ENCODE assay signal across 1 cellular context in the genomic region with DNA sequence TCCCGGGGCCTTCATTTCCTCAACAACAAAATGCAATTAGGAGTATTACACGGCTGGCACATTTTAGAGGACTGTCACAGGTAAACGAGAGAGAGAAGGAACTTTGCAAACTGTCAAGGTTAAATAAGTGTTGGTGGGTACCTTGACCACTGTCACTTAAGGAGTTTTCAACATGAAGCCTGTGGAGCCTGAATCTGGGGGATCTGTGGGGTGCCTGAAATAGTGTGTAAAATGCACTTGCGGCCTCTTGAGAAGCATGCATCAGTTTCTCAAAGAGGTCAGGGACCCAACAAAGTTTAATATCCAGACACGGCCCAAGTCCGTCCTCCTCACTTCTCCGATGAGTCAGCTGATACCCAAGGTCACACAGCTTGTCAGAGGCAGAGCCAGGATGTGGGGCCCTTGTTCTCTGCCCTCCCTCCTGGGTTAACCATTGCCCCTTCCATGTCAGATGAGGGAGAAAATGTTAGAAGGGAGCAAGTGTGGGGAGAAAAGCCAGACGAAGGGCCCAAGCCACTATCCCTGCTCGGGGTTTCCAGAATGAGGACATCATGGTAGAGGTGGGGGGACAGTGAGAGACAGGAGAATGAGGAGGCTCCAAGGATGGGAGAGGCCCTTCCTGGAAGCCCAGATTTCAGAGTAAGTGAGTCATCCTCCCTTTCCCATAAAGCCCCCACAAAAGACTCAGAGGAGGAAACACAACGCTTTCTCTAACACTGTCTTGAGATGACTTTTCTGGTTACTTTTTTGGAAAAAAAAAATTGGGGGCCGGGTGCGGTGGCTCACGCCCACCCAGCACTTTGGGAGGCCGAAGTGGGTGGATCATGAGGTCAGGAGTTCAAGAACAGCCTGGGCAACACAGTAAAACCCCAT.
A peak's percentile ranks its signal among the peaks of the same experiment; 100 is the strongest.
TF ChIP-seq lines count a peak whose summit lies in the region.

No MANE protein-coding gene starts in this region.

TF ChIP-seq in K562, 482 proteins besides CTCF, POLR2A, EP300 and RAD21 (continued from another document and continues in another):
- TF ChIP-seq, protein P1, sequence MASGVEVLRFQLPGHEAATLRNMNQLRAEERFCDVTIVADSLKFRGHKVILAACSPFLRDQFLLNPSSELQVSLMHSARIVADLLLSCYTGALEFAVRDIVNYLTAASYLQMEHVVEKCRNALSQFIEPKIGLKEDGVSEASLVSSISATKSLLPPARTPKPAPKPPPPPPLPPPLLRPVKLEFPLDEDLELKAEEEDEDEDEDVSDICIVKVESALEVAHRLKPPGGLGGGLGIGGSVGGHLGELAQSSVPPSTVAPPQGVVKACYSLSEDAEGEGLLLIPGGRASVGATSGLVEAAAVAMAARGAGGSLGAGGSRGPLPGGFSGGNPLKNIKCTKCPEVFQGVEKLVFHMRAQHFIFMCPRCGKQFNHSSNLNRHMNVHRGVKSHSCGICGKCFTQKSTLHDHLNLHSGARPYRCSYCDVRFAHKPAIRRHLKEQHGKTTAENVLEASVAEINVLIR (CRISPR knock-in tag; IDR thresholded peaks at IDR 0.05): no peak
- no peak for TF ChIP-seq NFYB (IDR thresholded peaks at IDR 0.05; ENCODE audit: extremely low read depth, insufficient read length)
- peak; percentile 63; the same call in 1 of the 2 replicates for TF ChIP-seq NR1H2 (CRISPR knock-in tag; IDR thresholded peaks at IDR 0.05)
- no peak for TF ChIP-seq ETV6 (IDR thresholded peaks at IDR 0.05; ENCODE audit: borderline replicate concordance in 1 of 2, low read depth in 2 of 2, low read length in 1 of 2)
- TF ChIP-seq ETV6 (CRISPR knock-in tag; IDR thresholded peaks at IDR 0.05; ENCODE audit: borderline replicate concordance): no peak
- no peak for TF ChIP-seq POU5F1 (IDR thresholded peaks at IDR 0.05; ENCODE audit: borderline replicate concordance, low read depth, low read length, partially characterized antibody)
- no peak for TF ChIP-seq E2F3 (CRISPR knock-in tag; IDR thresholded peaks at IDR 0.05)
- no peak for TF ChIP-seq ZNF232 (CRISPR knock-in tag; IDR thresholded peaks at IDR 0.05)
- TF ChIP-seq ZNF24 (IDR thresholded peaks at IDR 0.05): no peak
- no peak for TF ChIP-seq SNRNP70 (optimal IDR thresholded peaks at IDR 0.05; ENCODE audit: low read depth, low read length)
- TF ChIP-seq, protein P2, sequence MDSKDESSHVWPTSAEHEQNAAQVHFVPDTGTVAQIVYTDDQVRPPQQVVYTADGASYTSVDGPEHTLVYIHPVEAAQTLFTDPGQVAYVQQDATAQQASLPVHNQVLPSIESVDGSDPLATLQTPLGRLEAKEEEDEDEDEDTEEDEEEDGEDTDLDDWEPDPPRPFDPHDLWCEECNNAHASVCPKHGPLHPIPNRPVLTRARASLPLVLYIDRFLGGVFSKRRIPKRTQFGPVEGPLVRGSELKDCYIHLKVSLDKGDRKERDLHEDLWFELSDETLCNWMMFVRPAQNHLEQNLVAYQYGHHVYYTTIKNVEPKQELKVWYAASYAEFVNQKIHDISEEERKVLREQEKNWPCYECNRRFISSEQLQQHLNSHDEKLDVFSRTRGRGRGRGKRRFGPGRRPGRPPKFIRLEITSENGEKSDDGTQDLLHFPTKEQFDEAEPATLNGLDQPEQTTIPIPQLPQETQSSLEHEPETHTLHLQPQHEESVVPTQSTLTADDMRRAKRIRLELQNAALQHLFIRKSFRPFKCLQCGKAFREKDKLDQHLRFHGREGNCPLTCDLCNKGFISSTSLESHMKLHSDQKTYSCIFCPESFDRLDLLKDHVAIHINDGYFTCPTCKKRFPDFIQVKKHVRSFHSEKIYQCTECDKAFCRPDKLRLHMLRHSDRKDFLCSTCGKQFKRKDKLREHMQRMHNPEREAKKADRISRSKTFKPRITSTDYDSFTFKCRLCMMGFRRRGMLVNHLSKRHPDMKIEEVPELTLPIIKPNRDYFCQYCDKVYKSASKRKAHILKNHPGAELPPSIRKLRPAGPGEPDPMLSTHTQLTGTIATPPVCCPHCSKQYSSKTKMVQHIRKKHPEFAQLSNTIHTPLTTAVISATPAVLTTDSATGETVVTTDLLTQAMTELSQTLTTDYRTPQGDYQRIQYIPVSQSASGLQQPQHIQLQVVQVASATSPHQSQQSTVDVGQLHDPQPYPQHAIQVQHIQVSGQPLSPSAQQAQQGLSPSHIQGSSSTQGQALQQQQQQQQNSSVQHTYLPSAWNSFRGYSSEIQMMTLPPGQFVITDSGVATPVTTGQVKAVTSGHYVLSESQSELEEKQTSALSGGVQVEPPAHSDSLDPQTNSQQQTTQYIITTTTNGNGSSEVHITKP (IDR thresholded peaks at IDR 0.05; ENCODE audit: partially characterized antibody): peak; percentile 18
- 0 out of 2 replicates have a peak, but pooled peaks have one; percentile 4 for TF ChIP-seq LCOR (CRISPR knock-in tag; IDR thresholded peaks at IDR 0.05)
- no peak for TF ChIP-seq ZNF551 (CRISPR knock-in tag; IDR thresholded peaks at IDR 0.05)
- TF ChIP-seq HLTF (IDR thresholded peaks at IDR 0.05): no peak
- TF ChIP-seq BMI1 (IDR thresholded peaks at IDR 0.05; ENCODE audit: low read length): no peak
- TF ChIP-seq HSF4 (CRISPR knock-in tag; IDR thresholded peaks at IDR 0.05; ENCODE audit: borderline replicate concordance): no peak
- peak; percentile 66; the same call in 1 of the 2 replicates for TF ChIP-seq ZNF589 (CRISPR knock-in tag; IDR thresholded peaks at IDR 0.05; ENCODE audit: low read depth)
- no peak for TF ChIP-seq ZNF79 (CRISPR knock-in tag; IDR thresholded peaks at IDR 0.05; ENCODE audit: low read depth)
- no peak for TF ChIP-seq TAF9B (IDR thresholded peaks at IDR 0.05; ENCODE audit: partially characterized antibody)
- TF ChIP-seq CXXC5 (CRISPR knock-in tag; IDR thresholded peaks at IDR 0.05): peak; percentile 35; the same call in 1 of the 2 replicates
- TF ChIP-seq CSDE1 (IDR thresholded peaks at IDR 0.05): no peak
- TF ChIP-seq KLF1 (tag; IDR thresholded peaks at IDR 0.05): no peak
- TF ChIP-seq, protein P3, sequence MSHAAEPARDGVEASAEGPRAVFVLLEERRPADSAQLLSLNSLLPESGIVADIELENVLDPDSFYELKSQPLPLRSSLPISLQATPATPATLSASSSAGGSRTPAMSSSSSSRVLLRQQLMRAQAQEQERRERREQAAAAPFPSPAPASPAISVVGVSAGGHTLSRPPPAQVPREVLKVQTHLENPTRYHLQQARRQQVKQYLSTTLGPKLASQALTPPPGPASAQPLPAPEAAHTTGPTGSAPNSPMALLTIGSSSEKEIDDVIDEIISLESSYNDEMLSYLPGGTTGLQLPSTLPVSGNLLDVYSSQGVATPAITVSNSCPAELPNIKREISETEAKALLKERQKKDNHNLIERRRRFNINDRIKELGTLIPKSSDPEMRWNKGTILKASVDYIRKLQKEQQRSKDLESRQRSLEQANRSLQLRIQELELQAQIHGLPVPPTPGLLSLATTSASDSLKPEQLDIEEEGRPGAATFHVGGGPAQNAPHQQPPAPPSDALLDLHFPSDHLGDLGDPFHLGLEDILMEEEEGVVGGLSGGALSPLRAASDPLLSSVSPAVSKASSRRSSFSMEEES (CRISPR knock-in tag; IDR thresholded peaks at IDR 0.05): no peak
- TF ChIP-seq ZNF431 (CRISPR knock-in tag; IDR thresholded peaks at IDR 0.05): no peak
- TF ChIP-seq ZNF780A (CRISPR knock-in tag; IDR thresholded peaks at IDR 0.05): no peak
- TF ChIP-seq, protein P4, sequence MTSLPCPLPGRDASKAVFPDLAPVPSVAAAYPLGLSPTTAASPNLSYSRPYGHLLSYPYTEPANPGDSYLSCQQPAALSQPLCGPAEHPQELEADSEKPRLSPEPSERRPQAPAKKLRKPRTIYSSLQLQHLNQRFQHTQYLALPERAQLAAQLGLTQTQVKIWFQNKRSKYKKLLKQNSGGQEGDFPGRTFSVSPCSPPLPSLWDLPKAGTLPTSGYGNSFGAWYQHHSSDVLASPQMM (CRISPR knock-in tag; IDR thresholded peaks at IDR 0.05): no peak
- TF ChIP-seq, protein P5, sequence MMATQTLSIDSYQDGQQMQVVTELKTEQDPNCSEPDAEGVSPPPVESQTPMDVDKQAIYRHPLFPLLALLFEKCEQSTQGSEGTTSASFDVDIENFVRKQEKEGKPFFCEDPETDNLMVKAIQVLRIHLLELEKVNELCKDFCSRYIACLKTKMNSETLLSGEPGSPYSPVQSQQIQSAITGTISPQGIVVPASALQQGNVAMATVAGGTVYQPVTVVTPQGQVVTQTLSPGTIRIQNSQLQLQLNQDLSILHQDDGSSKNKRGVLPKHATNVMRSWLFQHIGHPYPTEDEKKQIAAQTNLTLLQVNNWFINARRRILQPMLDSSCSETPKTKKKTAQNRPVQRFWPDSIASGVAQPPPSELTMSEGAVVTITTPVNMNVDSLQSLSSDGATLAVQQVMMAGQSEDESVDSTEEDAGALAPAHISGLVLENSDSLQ (IDR thresholded peaks at IDR 0.05): peak; percentile 43; the same call in 1 of the 2 replicates
- no peak for TF ChIP-seq TARDBP (IDR thresholded peaks at IDR 0.05)
- TF ChIP-seq, protein P6, sequence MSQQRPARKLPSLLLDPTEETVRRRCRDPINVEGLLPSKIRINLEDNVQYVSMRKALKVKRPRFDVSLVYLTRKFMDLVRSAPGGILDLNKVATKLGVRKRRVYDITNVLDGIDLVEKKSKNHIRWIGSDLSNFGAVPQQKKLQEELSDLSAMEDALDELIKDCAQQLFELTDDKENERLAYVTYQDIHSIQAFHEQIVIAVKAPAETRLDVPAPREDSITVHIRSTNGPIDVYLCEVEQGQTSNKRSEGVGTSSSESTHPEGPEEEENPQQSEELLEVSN (IDR thresholded peaks at IDR 0.05; ENCODE audit: borderline replicate concordance in 1 of 2, extremely low read depth in 1 of 2, insufficient read depth in 1 of 2, insufficient read length in 1 of 2, low read depth in 1 of 2, low read length in 1 of 2, poor library complexity in 1 of 2, severe bottlenecking in 1 of 2): no peak
- TF ChIP-seq, protein P7, sequence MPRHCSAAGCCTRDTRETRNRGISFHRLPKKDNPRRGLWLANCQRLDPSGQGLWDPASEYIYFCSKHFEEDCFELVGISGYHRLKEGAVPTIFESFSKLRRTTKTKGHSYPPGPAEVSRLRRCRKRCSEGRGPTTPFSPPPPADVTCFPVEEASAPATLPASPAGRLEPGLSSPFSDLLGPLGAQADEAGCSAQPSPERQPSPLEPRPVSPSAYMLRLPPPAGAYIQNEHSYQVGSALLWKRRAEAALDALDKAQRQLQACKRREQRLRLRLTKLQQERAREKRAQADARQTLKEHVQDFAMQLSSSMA (CRISPR knock-in tag; IDR thresholded peaks at IDR 0.05): no peak
- no peak for TF ChIP-seq PTBP1 (IDR thresholded peaks at IDR 0.05; ENCODE audit: low read depth, low read length)
- TF ChIP-seq CBX5 (IDR thresholded peaks at IDR 0.05; ENCODE audit: borderline replicate concordance, low read depth): no peak
- TF ChIP-seq, protein P8, sequence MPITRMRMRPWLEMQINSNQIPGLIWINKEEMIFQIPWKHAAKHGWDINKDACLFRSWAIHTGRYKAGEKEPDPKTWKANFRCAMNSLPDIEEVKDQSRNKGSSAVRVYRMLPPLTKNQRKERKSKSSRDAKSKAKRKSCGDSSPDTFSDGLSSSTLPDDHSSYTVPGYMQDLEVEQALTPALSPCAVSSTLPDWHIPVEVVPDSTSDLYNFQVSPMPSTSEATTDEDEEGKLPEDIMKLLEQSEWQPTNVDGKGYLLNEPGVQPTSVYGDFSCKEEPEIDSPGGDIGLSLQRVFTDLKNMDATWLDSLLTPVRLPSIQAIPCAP (CRISPR knock-in tag; IDR thresholded peaks at IDR 0.05; ENCODE audit: borderline replicate concordance): no peak
- TF ChIP-seq KDM4B (IDR thresholded peaks at IDR 0.05; ENCODE audit: borderline replicate concordance in 2 of 2, low read depth in 1 of 2): no peak
- TF ChIP-seq ZFX (CRISPR knock-in tag; IDR thresholded peaks at IDR 0.05): peak; percentile 38; the same call in 1 of the 2 replicates
- peak; percentile 69 for TF ChIP-seq DACH1 (IDR thresholded peaks at IDR 0.05; ENCODE audit: partially characterized antibody)
- no peak; the same call in 1 of the 2 replicates for TF ChIP-seq DMBX1 (CRISPR knock-in tag; IDR thresholded peaks at IDR 0.05; ENCODE audit: borderline replicate concordance)
- no peak for TF ChIP-seq RFX5 (IDR thresholded peaks at IDR 0.05; ENCODE audit: low read depth, low read length)
- TF ChIP-seq, protein P9, sequence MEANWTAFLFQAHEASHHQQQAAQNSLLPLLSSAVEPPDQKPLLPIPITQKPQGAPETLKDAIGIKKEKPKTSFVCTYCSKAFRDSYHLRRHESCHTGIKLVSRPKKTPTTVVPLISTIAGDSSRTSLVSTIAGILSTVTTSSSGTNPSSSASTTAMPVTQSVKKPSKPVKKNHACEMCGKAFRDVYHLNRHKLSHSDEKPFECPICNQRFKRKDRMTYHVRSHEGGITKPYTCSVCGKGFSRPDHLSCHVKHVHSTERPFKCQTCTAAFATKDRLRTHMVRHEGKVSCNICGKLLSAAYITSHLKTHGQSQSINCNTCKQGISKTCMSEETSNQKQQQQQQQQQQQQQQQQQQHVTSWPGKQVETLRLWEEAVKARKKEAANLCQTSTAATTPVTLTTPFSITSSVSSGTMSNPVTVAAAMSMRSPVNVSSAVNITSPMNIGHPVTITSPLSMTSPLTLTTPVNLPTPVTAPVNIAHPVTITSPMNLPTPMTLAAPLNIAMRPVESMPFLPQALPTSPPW (CRISPR knock-in tag; IDR thresholded peaks at IDR 0.05): peak; percentile 37; the same call in 1 of the 2 replicates
- no peak for TF ChIP-seq MCM3 (IDR thresholded peaks at IDR 0.05)
- TF ChIP-seq ZNF140 (CRISPR knock-in tag; IDR thresholded peaks at IDR 0.05): no peak
- TF ChIP-seq, protein P10, sequence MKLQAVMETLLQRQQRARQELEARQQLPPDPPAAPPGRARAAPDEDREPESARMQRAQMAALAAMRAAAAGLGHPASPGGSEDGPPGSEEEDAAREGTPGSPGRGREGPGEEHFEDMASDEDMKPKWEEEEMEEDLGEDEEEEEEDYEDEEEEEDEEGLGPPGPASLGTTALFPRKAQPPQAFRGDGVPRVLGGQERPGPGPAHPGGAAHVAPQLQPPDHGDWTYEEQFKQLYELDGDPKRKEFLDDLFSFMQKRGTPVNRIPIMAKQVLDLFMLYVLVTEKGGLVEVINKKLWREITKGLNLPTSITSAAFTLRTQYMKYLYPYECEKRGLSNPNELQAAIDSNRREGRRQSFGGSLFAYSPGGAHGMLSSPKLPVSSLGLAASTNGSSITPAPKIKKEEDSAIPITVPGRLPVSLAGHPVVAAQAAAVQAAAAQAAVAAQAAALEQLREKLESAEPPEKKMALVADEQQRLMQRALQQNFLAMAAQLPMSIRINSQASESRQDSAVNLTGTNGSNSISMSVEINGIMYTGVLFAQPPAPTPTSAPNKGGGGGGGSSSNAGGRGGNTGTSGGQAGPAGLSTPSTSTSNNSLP (IDR thresholded peaks at IDR 0.05; ENCODE audit: borderline replicate concordance, low read depth, low read length): no peak
- no peak for TF ChIP-seq NR2F6 (CRISPR knock-in tag; IDR thresholded peaks at IDR 0.05)
- TF ChIP-seq, protein P11, sequence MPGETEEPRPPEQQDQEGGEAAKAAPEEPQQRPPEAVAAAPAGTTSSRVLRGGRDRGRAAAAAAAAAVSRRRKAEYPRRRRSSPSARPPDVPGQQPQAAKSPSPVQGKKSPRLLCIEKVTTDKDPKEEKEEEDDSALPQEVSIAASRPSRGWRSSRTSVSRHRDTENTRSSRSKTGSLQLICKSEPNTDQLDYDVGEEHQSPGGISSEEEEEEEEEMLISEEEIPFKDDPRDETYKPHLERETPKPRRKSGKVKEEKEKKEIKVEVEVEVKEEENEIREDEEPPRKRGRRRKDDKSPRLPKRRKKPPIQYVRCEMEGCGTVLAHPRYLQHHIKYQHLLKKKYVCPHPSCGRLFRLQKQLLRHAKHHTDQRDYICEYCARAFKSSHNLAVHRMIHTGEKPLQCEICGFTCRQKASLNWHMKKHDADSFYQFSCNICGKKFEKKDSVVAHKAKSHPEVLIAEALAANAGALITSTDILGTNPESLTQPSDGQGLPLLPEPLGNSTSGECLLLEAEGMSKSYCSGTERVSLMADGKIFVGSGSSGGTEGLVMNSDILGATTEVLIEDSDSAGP (CRISPR knock-in tag; IDR thresholded peaks at IDR 0.05): no peak
- no peak for TF ChIP-seq NONO (IDR thresholded peaks at IDR 0.05; ENCODE audit: low read depth in 2 of 2, low read length in 1 of 2)
- no peak for TF ChIP-seq MBD2 (IDR thresholded peaks at IDR 0.05; ENCODE audit: borderline replicate concordance, low read depth)
- peak; percentile 84 for TF ChIP-seq C11orf30 (IDR thresholded peaks at IDR 0.05; ENCODE audit: low read depth)
- TF ChIP-seq ZNF23 (CRISPR knock-in tag; IDR thresholded peaks at IDR 0.05): no peak
